In the genomic region with DNA sequence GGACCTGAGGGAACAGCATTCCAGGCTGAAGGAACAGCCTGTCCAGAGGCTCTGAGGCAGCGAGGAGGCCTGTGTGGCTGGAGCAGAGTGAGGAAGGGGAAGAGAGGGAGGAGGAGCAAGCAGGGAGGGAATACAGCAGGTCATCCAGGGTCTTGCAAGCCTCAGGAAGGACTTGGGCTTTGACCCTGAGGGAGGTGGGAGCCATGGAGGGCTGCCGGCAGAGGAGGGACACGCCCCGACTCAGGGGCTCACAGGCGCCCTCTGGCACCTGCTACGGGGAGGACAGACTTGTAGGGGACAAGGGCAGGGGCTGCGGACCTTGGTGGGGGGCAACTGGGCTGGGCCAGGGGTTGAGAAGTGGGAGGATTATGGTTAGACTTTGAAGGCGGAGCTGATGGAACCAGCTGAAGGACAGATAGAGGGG, we compare ENCODE assay signal across 21 cellular contexts. TPM values are rescaled to one million over a fixed set of nuclear protein-coding genes. Genes with fewer than 3 reads are reported as not detected.
DNase-seq lines count a peak whose midpoint lies in the region; ATAC-seq, FAIRE-seq and TF ChIP-seq lines count a peak whose summit lies in the region.
"Had no signal": no experiment of that assay in that cellular context is flagged by ENCODE, and none has a peak within 500 bp of the region (broad histone marks: within the 10 kb centered on the region; RNA-seq: fewer than 3 reads in every experiment).

No MANE protein-coding gene starts in this region.

- H3K4me2 ChIP-seq in DND-41 (ENCODE audit: insufficient read depth, low read length) (no peak overlapping the region), K562 (ENCODE audit: insufficient read depth, low read length) (no peak overlapping the region)

- no peak for TF ChIP-seq POLR2A in K562 (conservative IDR thresholded peaks at IDR 0.05)

- intact Hi-C loops in K562 (cut with micrococcal nuclease) = no loop called here

- H4K20me1 ChIP-seq in DND-41 (ENCODE audit: insufficient read depth, low read length) (no peaks in the 10 kb centered on the region), K562 (replicated peaks; ENCODE audit: control insufficient read depth, insufficient read depth, low read length) (no peaks in the 10 kb centered on the region)

- no peaks in the 10 kb centered on the region for H3K4me1 ChIP-seq in DND-41 (ENCODE audit: insufficient read depth, low read length)
- H3K4me1 ChIP-seq in K562 (replicated peaks in 1 of 2; ENCODE audit: control insufficient read depth in 2 of 2, insufficient read depth in 2 of 2, low read length in 2 of 2) = peaks cover 0 to 4% of the 10 kb centered on the region in 2 experiments; a peak in 2 of 5 replicates

- CTCF ChIA-PET in K562 (lab: Yijun Ruan, JAX; ENCODE audit: low intra/inter-chr PET ratio) = no interaction called here

- TF ChIP-seq RAD21 in K562 (CRISPR knock-in tag; conservative IDR thresholded peaks at IDR 0.05 in 1 of 2, IDR thresholded peaks at IDR 0.05 in 1 of 2) = no peak

- ATAC-seq in DND-41 (ENCODE audit: insufficient read depth, low read depth) (no peak), K562 (peak; percentile 70)

- no peaks in the 10 kb centered on the region for H3K9me1 ChIP-seq in K562 (ENCODE audit: control insufficient read depth, insufficient read depth, low read length)

- H2AFZ ChIP-seq in DND-41 (ENCODE audit: low read depth, low read length) (no peak overlapping the region), K562 (ENCODE audit: low read depth, low read length) (no peak overlapping the region)

- POLR2A ChIA-PET in K562 (lab: Yijun Ruan, JAX) = interaction anchor here (1.8 kb wide), 1 partner anchor 21 kb away, joined by 4 read pairs; no protein-coding TSS in a partner anchor

- H3K36me3 ChIP-seq in DND-41 (ENCODE audit: insufficient read depth, low read length) (no peaks in the 10 kb centered on the region), H7 (replicated peaks; ENCODE audit: control insufficient read depth, insufficient read depth, low read length) (no peaks in the 10 kb centered on the region), K562 (ENCODE audit: control insufficient read depth, insufficient read depth, low read length) (no peaks in the 10 kb centered on the region)
- H3K36me3 ChIP-seq: thoracic aorta had no signal

- H3K9ac ChIP-seq in DND-41 (ENCODE audit: low read depth, low read length) = no peak overlapping the region
- no peak overlapping the region for H3K9ac ChIP-seq in K562 (ENCODE audit: insufficient read depth in 1 of 2, low read depth in 2 of 2, low read length in 2 of 2)

- no peaks in the 10 kb centered on the region for H3K27me3 ChIP-seq in DND-41 (ENCODE audit: insufficient read depth, low read length, poor library complexity)
- peaks cover 12% of the 10 kb centered on the region for H3K27me3 ChIP-seq in H7 (ENCODE audit: control insufficient read depth, insufficient read depth, low read length)
- peaks cover 3 to 14% of the 10 kb centered on the region in 2 experiments; a peak in 3 of 5 replicates for H3K27me3 ChIP-seq in K562 (ENCODE audit: control insufficient read depth in 2 of 2, insufficient read depth in 2 of 2, low read length in 2 of 2)

- no peak for FAIRE-seq in K562 (lab: Jason Lieb, UNC)
- FAIRE-seq: endometrium had no signal

- WGBS in K562 (ENCODE audit: insufficient coverage, low coverage, missing lambda C conversion rate) = 9% methylated on average over 7 of the region's 8 CpGs

- H3K36me3 Mint-ChIP-seq in progenitor cell of endocrine pancreas (ENCODE audit: insufficient read depth) = peaks cover 1% of the 10 kb centered on the region
- H3K36me3 Mint-ChIP-seq: IgD-negative memory B cell had no signal

- no peaks in the 10 kb centered on the region for H3K9me3 Mint-ChIP-seq in progenitor cell of endocrine pancreas (ENCODE audit: low read depth)

- no TSS peak for BruUV-seq in K562 (replicated peaks; lab: Mats Ljungman, UMichigan)

- no peak overlapping the region for H3K27ac Mint-ChIP-seq in progenitor cell of endocrine pancreas
- H3K27ac Mint-ChIP-seq: activated CD4-positive, alpha-beta memory T cell treated with anti-CD3 and anti-CD28 coated beads, Interleukin-2, amount 10 ng/mL, durations not matched to agents 7 days and 5 days; IgD-negative memory B cell; stimulated activated naive B cell treated with anti-CD40 and anti-IgM and Interleukin-4, amounts not matched to agents 10 μg/mL and 1 μg/mL and 100 μg/mL, for 72 hours had no signal

- H3K4me3 Mint-ChIP-seq in progenitor cell of endocrine pancreas (ENCODE audit: low read depth) = no peak overlapping the region
- H3K4me3 Mint-ChIP-seq: activated CD4-positive, alpha-beta memory T cell treated with anti-CD3 and anti-CD28 coated beads, Interleukin-2, amount 10 ng/mL, durations not matched to agents 7 days and 5 days; IgD-negative memory B cell; stimulated activated naive B cell treated with anti-CD40 and anti-IgM and Interleukin-4, amounts not matched to agents 10 μg/mL and 1 μg/mL and 100 μg/mL, for 72 hours had no signal

- no peak for TF ChIP-seq EP300 in K562 (IDR thresholded peaks at IDR 0.05; ENCODE audit: low read length)

- H3K79me2 ChIP-seq in DND-41 (ENCODE audit: insufficient read depth, low read length) (no peaks in the 10 kb centered on the region), K562 (ENCODE audit: control insufficient read depth, insufficient read depth, low read length) (no peaks in the 10 kb centered on the region)

- TF ChIP-seq CTCF in DND-41 (IDR thresholded peaks at IDR 0.05; ENCODE audit: borderline replicate concordance, extremely low read depth, low read length, poor library complexity, severe bottlenecking) (peak; percentile 20), K562 (IDR thresholded peaks at IDR 0.05 in 2 of 3, conservative IDR thresholded peaks at IDR 0.05 in 1 of 3; ENCODE audit: insufficient read depth in 2 of 3, low read depth in 1 of 3, low read length in 3 of 3) (peak in 2 of 3 experiments; percentile 20 to 40; a peak in 3 of 6 replicates), progenitor cell of endocrine pancreas (IDR thresholded peaks at IDR 0.05; ENCODE audit: unreplicated experiment) (peak; percentile 34)

- no peak for DNase-seq in DND-41
- DNase-seq in H7 = peak; percentile 78
- no peak for DNase-seq in K562 (ENCODE audit: extremely low read depth in 1 of 4, low spot score in 3 of 4)
- no peak for DNase-seq in progenitor cell of endocrine pancreas (ENCODE audit: low spot score, unreplicated experiment)
- DNase-seq in GDM1 (lab: John Stamatoyannopoulos, UW) = no peak
- DNase-seq in stimulated activated naive CD4-positive, alpha-beta T cell treated with Interleukin-2 at 50 U/mL for 16 hours (lab: John Stamatoyannopoulos, UW) = no peak
- no peak for DNase-seq in activated T-cell treated with anti-CD3 and anti-CD28 coated beads, Interleukin-2, amount 50 U/mL, for 48 hours
- DNase-seq: activated CD4-positive, alpha-beta memory T cell treated with anti-CD3 and anti-CD28 coated beads, Interleukin-2, amount 10 ng/mL, durations not matched to agents 7 days and 5 days; activated CD4-positive, CD25-positive, alpha-beta regulatory T cell; activated gamma-delta T cell treated with Interleukin-2 at 50 U/mL for 16 hours; kidney glomerular epithelial cell; mammary epithelial cell; NCI-H1436; NCI-H510A treated with DMSO at 0.1 percent for 48 hours; stimulated activated CD4-positive, alpha-beta T cell treated with anti-CD3 and anti-CD28 coated beads, Interleukin-2, amount 100 ng/mL, for 48 hours; stimulated activated naive B cell treated with anti-CD40 and anti-IgM and Interleukin-4, amounts not matched to agents 10 μg/mL and 1 μg/mL and 100 μg/mL, for 72 hours; T-helper 9 cell had no signal

- H3K9me3 ChIP-seq in DND-41 (ENCODE audit: insufficient read depth, low read length, severe bottlenecking) (peaks cover 4% of the 10 kb centered on the region), K562 (replicated peaks; ENCODE audit: control insufficient read depth, insufficient read depth, low read depth, low read length) (peaks cover 8% of the 10 kb centered on the region)

- H3K4me3 ChIP-seq in DND-41 (ENCODE audit: low read depth in 1 of 2, low read length in 2 of 2) (no peak overlapping the region), H7 (ENCODE audit: insufficient read depth, low read depth, low read length) (no peak overlapping the region), K562 (no peak overlapping the region)
- H3K4me3 ChIP-seq: coronary artery, thoracic aorta had no signal

- no peaks in the 10 kb centered on the region for H3K4me1 Mint-ChIP-seq in progenitor cell of endocrine pancreas (ENCODE audit: low read depth)
- H3K4me1 Mint-ChIP-seq: activated CD4-positive, alpha-beta memory T cell treated with anti-CD3 and anti-CD28 coated beads, Interleukin-2, amount 10 ng/mL, durations not matched to agents 7 days and 5 days; IgD-negative memory B cell had no signal

- in situ Hi-C loops in K562 (cut with MboI) = no loop called here

- peaks cover 23% of the 10 kb centered on the region for H3K27me3 Mint-ChIP-seq in progenitor cell of endocrine pancreas

- H3K27ac ChIP-seq in DND-41 (ENCODE audit: low read length) = no peak overlapping the region
- H3K27ac ChIP-seq in K562 (ENCODE audit: extremely low read depth, low read depth, low read length) = no peak overlapping the region
- H3K27ac ChIP-seq: coronary artery, thoracic aorta had no signal

RNA-seq across cellular contexts. Expression of a gene that starts 4.7 kb away (rescaled TPM):
- 0.28 and 0.74 TPM in 2 replicates for total RNA-seq in H7 (2014; rRNA removed; shearing (Covaris generic))
- 1.7 and 1.9 TPM in 2 replicates for total RNA-seq in K562 (2011; cell fraction: chromatin; rRNA removed; ENCODE audit: low replicate concordance)
- total RNA-seq in K562 (2011; cell fraction: nucleolus; rRNA removed) = 0.66 and 0.67 TPM in 2 replicates
- total RNA-seq in K562 (2011; cell fraction: nucleoplasm; rRNA removed) = 1.1 and 1.5 TPM in 2 replicates
- total RNA-seq in K562 (2014; rRNA removed) (0.08 TPM in 1 of 2 replicates, not detected in the other), K562 (2014; rRNA removed; fragmentation: Illumina TruSeq; extraction: Trizol) (0.06 and 0.07 TPM in 2 replicates), K562 (2015; rRNA removed; fragmentation: Illumina TruSeq; extraction: Trizol) (0.07 TPM in 1 of 2 replicates, not detected in the other), K562 (2021) (0.13 and 0.24 TPM in 2 replicates), progenitor cell of endocrine pancreas (0.60 and 1.0 TPM in 2 replicates)
- polyA plus RNA-seq in K562 (2011; rRNA removed) (0.11 and 0.32 TPM in 2 replicates), K562 (2014; fragmentation: Illumina TruSeq; extraction: Trizol) (0.10 and 0.21 TPM in 2 replicates), K562 (2014; fragmentation: Nextera tagmentation; extraction: Ambion mirVana) (under 1 TPM; 0.03 to 0.10 TPM), K562 (2014; rRNA removed) (0.03 and 0.19 TPM in 2 replicates)
- polyA plus RNA-seq in K562 (2011; cell fraction: cytosol; rRNA removed) = 0.06 and 0.24 TPM in 2 replicates
- 0.58 and 0.90 TPM in 2 replicates for polyA plus RNA-seq in K562 (2011; cell fraction: nucleus; rRNA removed)
- 0.20 and 0.36 TPM in 2 replicates for polyA plus RNA-seq in K562 (2012)
- polyA minus RNA-seq in K562 (2011; rRNA and poly(A)+ RNA removed) = 0.33 TPM in 1 of 2 replicates, not detected in the other
- not detected in 2 replicates for polyA minus RNA-seq in K562 (2011; cell fraction: cytosol; rRNA and poly(A)+ RNA removed)
- 0.11 and 0.13 TPM in 2 replicates for polyA minus RNA-seq in K562 (2011; cell fraction: nucleus; rRNA and poly(A)+ RNA removed)
- polyA plus RNA-seq: IgD-negative memory B cell had no signal

RNA-seq across cellular contexts. Expression of a gene that starts 59.6 kb away (rescaled TPM):
- 26.6 and 34.3 TPM in 2 replicates for total RNA-seq in H7 (2014; rRNA removed; shearing (Covaris generic))
- 394 and 516 TPM in 2 replicates for total RNA-seq in K562 (2011; cell fraction: chromatin; rRNA removed; ENCODE audit: low replicate concordance)
- total RNA-seq in K562 (2011; cell fraction: nucleolus; rRNA removed) = 127 TPM in 2 replicates
- total RNA-seq in K562 (2011; cell fraction: nucleoplasm; rRNA removed) = 218 and 238 TPM in 2 replicates
- total RNA-seq in K562 (2014; rRNA removed) (56.1 and 74.0 TPM in 2 replicates), K562 (2014; rRNA removed; fragmentation: Illumina TruSeq; extraction: Trizol) (45.7 and 45.8 TPM in 2 replicates), K562 (2015; rRNA removed; fragmentation: Illumina TruSeq; extraction: Trizol) (45.6 and 47.3 TPM in 2 replicates), K562 (2021) (91.5 and 103 TPM in 2 replicates), progenitor cell of endocrine pancreas (95.4 and 107 TPM in 2 replicates)
- polyA plus RNA-seq in K562 (2011; rRNA removed) (21.2 and 31.1 TPM in 2 replicates), K562 (2014; fragmentation: Illumina TruSeq; extraction: Trizol) (42.3 and 54.8 TPM in 2 replicates), K562 (2014; fragmentation: Nextera tagmentation; extraction: Ambion mirVana) (1 to 10 TPM; 4.5 to 6.9 TPM), K562 (2014; rRNA removed) (63.2 and 65.0 TPM in 2 replicates)
- 10.8 and 27.9 TPM in 2 replicates for polyA plus RNA-seq in K562 (2011; cell fraction: cytosol; rRNA removed)
- polyA plus RNA-seq in K562 (2011; cell fraction: nucleus; rRNA removed) = 159 and 167 TPM in 2 replicates
- polyA plus RNA-seq in K562 (2012) = 33.0 and 49.7 TPM in 2 replicates
- polyA minus RNA-seq in K562 (2011; rRNA and poly(A)+ RNA removed) = 59.2 and 75.0 TPM in 2 replicates
- polyA minus RNA-seq in K562 (2011; cell fraction: cytosol; rRNA and poly(A)+ RNA removed) = 28.9 and 29.3 TPM in 2 replicates
- 56.3 and 123 TPM in 2 replicates for polyA minus RNA-seq in K562 (2011; cell fraction: nucleus; rRNA and poly(A)+ RNA removed)

RNA-seq across cellular contexts. Expression of a gene that starts 59.9 kb away (rescaled TPM):
- 44.4 and 64.4 TPM in 2 replicates for total RNA-seq in H7 (2014; rRNA removed; shearing (Covaris generic))
- total RNA-seq in K562 (2011; cell fraction: chromatin; rRNA removed; ENCODE audit: low replicate concordance) = 319 and 366 TPM in 2 replicates
- total RNA-seq in K562 (2011; cell fraction: nucleolus; rRNA removed) = 147 and 156 TPM in 2 replicates
- total RNA-seq in K562 (2011; cell fraction: nucleoplasm; rRNA removed) = 205 and 219 TPM in 2 replicates
- total RNA-seq in K562 (2014; rRNA removed) (93.3 and 124 TPM in 2 replicates), K562 (2014; rRNA removed; fragmentation: Illumina TruSeq; extraction: Trizol) (62.5 and 67.0 TPM in 2 replicates), K562 (2015; rRNA removed; fragmentation: Illumina TruSeq; extraction: Trizol) (83.1 and 84.6 TPM in 2 replicates), K562 (2021) (122 and 151 TPM in 2 replicates), progenitor cell of endocrine pancreas (151 and 169 TPM in 2 replicates)
- polyA plus RNA-seq in K562 (2011; rRNA removed) (37.6 and 39.2 TPM in 2 replicates), K562 (2014; fragmentation: Illumina TruSeq; extraction: Trizol) (87.3 and 93.8 TPM in 2 replicates), K562 (2014; fragmentation: Nextera tagmentation; extraction: Ambion mirVana) (1 to 10 TPM; 1.1 to 1.8 TPM), K562 (2014; rRNA removed) (124 and 127 TPM in 2 replicates)
- 39.3 and 75.4 TPM in 2 replicates for polyA plus RNA-seq in K562 (2011; cell fraction: cytosol; rRNA removed)
- polyA plus RNA-seq in K562 (2011; cell fraction: nucleus; rRNA removed) = 116 and 141 TPM in 2 replicates
- 59.6 and 99.1 TPM in 2 replicates for polyA plus RNA-seq in K562 (2012)
- 66.5 and 72.2 TPM in 2 replicates for polyA minus RNA-seq in K562 (2011; rRNA and poly(A)+ RNA removed)
- 43.8 and 74.9 TPM in 2 replicates for polyA minus RNA-seq in K562 (2011; cell fraction: cytosol; rRNA and poly(A)+ RNA removed)
- polyA minus RNA-seq in K562 (2011; cell fraction: nucleus; rRNA and poly(A)+ RNA removed) = 75.3 and 109 TPM in 2 replicates
